ENCODE assay signal across 8 cellular contexts in the genomic region with DNA sequence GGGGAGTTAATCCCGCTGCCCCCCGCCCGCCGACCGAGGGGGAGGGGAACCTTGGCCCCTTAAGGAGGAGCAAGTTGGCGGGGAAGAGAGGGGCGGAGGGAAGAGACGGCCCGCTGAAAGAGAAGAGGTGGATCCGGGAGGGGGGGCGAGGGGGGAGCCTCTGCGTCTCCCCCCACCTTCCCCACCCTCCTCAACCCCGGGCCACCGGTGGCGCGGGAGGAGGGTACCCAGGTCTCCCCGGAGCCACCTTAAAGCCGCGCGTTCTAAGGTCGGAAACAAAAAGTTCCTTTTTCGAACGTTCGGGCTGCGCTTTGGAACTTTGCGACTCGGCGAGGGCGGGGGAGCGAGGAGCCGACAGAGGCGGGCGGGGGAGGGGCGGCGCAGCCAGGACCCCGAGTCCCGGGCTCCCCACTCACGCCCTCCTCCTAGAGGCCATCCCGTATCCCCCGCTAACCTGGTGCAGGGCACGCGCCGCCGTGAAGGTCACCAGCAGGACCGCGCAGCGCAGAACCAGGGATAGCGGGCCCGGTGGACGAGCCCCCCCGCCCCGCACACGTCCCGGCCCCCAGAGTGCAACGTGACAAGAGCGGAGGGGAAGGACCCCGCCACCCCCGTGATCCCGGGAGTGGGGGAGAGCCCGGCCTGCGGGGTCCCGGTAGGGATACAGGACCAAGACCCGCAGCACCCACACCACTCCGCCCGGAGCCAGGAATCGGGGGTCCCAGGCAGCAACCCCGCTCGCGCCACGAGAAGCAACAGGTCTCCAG. TPM values are rescaled to one million over a fixed set of nuclear protein-coding genes. Genes with fewer than 3 reads are reported as not detected.
A peak's percentile ranks its signal among the peaks of the same experiment; 100 is the strongest.
DNase-seq lines count a peak whose midpoint lies in the region; ATAC-seq and TF ChIP-seq lines count a peak whose summit lies in the region.

No MANE protein-coding gene starts in this region.

- no peak overlapping the region for H2AFZ ChIP-seq in neural progenitor cell (replicated peaks)

- H3K4me1 Mint-ChIP-seq in neural progenitor cell, result peaks cover 30% of the 10 kb centered on the region

- H3K9me3 ChIP-seq in Panc1 (ENCODE audit: control insufficient read depth, insufficient read depth, low read depth, low read length), result no peaks in the 10 kb centered on the region
- no peaks in the 10 kb centered on the region for H3K9me3 ChIP-seq in neural progenitor cell (ENCODE audit: low read depth)
- no peaks in the 10 kb centered on the region for H3K9me3 ChIP-seq in stomach smooth muscle (ENCODE audit: control insufficient read depth in 2 of 2, low read length in 2 of 2)

- POLR2A ChIA-PET in Panc1 (lab: Charles Lee), result no interaction called here

- H3K27me3 ChIP-seq in Panc1 (ENCODE audit: control insufficient read depth, insufficient read depth, low read length) (no peaks in the 10 kb centered on the region), neural progenitor cell (no peaks in the 10 kb centered on the region), stomach smooth muscle (ENCODE audit: control insufficient read depth in 1 of 2, insufficient read depth in 2 of 2, low read length in 2 of 2) (no peaks in the 10 kb centered on the region)

- H3K36me3 ChIP-seq in Panc1 (ENCODE audit: control insufficient read depth, insufficient read depth, low read length) (no peaks in the 10 kb centered on the region; the same call in 1 of the 2 replicates), neural progenitor cell (no peaks in the 10 kb centered on the region), stomach smooth muscle (ENCODE audit: control insufficient read depth in 2 of 2, insufficient read depth in 2 of 2, low read length in 2 of 2) (peaks cover 4 to 5% of the 10 kb centered on the region in 2 donors)

- peak overlapping the region; percentile 87 for H3K4me2 ChIP-seq in neural progenitor cell

- peak; percentile 62 for DNase-seq in EH (ENCODE audit: low read depth)
- no peak for DNase-seq in Panc1 (ENCODE audit: low read depth, low spot score)
- DNase-seq in activated T-helper 9 cell treated with anti-CD3 and anti-CD28 coated beads, Interleukin-2, amount 50 U/mL, for 16 hours (ENCODE audit: low read depth), result peak; percentile 67
- DNase-seq in foreskin fibroblast, result peak in 1 of 2 donors; percentile 76
- peak; percentile 94 for DNase-seq in neural progenitor cell (ENCODE audit: low spot score)
- no peak for DNase-seq in NCI-H446 treated with DMSO at 0.1 percent for 48 hours (lab: John Stamatoyannopoulos, UW)

- TSS peak; percentile 79 for BruUV-seq in Panc1 (replicated peaks; lab: Mats Ljungman, UMichigan)

- H3K27ac ChIP-seq in Panc1 (ENCODE audit: low read length) (peak overlapping the region; percentile 70), neural progenitor cell (peak overlapping the region; percentile 86), stomach smooth muscle (ENCODE audit: low read length) (peak overlapping the region; percentile 98)

- no peaks in the 10 kb centered on the region for H3K9me3 Mint-ChIP-seq in neural progenitor cell

- peaks cover 2% of the 10 kb centered on the region for H3K36me3 Mint-ChIP-seq in neural progenitor cell

- H3K27me3 Mint-ChIP-seq in neural progenitor cell (ENCODE audit: insufficient read depth, low read depth), result peaks cover 18% of the 10 kb centered on the region

- in situ Hi-C loops in Panc1 (cut with HindIII; ENCODE audit: low pct_unique_long_range_greater_than_20kb, low sequenced_read_pairs), result no loop called here

- peaks cover 43% of the 10 kb centered on the region for H4K20me1 ChIP-seq in neural progenitor cell (ENCODE audit: low read depth)

- peak overlapping the region; percentile 84 for H3K4me3 Mint-ChIP-seq in neural progenitor cell

- H3K9ac ChIP-seq in neural progenitor cell, result peak overlapping the region; percentile 70
- H3K9ac ChIP-seq in stomach smooth muscle (ENCODE audit: low read length in 2 of 2), result peak overlapping the region; percentile 98 to 99

- H3K79me2 ChIP-seq in neural progenitor cell (ENCODE audit: low read depth), result peaks cover 58% of the 10 kb centered on the region

- CTCF ChIA-PET in Panc1 (lab: Charles Lee), result no interaction called here

- TF ChIP-seq CTCF in Panc1 (IDR thresholded peaks at IDR 0.05) (no peak), foreskin fibroblast (IDR thresholded peaks at IDR 0.05; ENCODE audit: low read depth, low read length) (no peak), neural progenitor cell (IDR thresholded peaks at IDR 0.05) (peak; percentile 13)

- H3K4me1 ChIP-seq in Panc1 (ENCODE audit: control insufficient read depth, insufficient read depth, low read length) (peaks cover 24% of the 10 kb centered on the region), neural progenitor cell (peaks cover 34% of the 10 kb centered on the region), stomach smooth muscle (ENCODE audit: control insufficient read depth, insufficient read depth, low read length) (peaks cover 51% of the 10 kb centered on the region)

- H3K4me3 ChIP-seq in Panc1 (ENCODE audit: low read depth in 2 of 2, low read length in 2 of 2) (peak overlapping the region; percentile 72 to 82), foreskin fibroblast (ENCODE audit: low read depth in 1 of 2, low read length in 2 of 2) (peak overlapping the region; percentile 86 to 90), neural progenitor cell (peak overlapping the region; percentile 93), stomach smooth muscle (ENCODE audit: low read length in 2 of 2) (peak overlapping the region; percentile 90 to 91)

- H3F3A ChIP-seq in neural progenitor cell (ENCODE audit: low read depth), result peaks cover 42% of the 10 kb centered on the region

- no peak overlapping the region for H3K27ac Mint-ChIP-seq in neural progenitor cell

- ATAC-seq in HG02852 (IDR thresholded peaks at IDR 0.05; ENCODE audit: unreplicated experiment) (peak; percentile 31), Panc1 (peak; percentile 46)

- intact Hi-C loops in Panc1 (cut with micrococcal nuclease; ENCODE audit: unreplicated experiment), result no loop called here

RNA-seq across cellular contexts. Expression of a gene that starts 0.7 kb away (rescaled TPM):
- total RNA-seq in Panc1 (2021; ENCODE audit: unreplicated experiment), result 85.7 TPM
- polyA plus RNA-seq in Panc1 (2012; ENCODE audit: insufficient read length), result 70.6 TPM
- total RNA-seq in neural progenitor cell (ENCODE audit: low replicate concordance), result 43.1 and 94.8 TPM in 2 replicates

RNA-seq across cellular contexts. Expression of a gene that starts 11.9 kb away (rescaled TPM):
- total RNA-seq in Panc1 (2021; ENCODE audit: unreplicated experiment) (46.0 TPM), neural progenitor cell (ENCODE audit: low replicate concordance) (22.5 and 41.3 TPM in 2 replicates)
- polyA plus RNA-seq in Panc1 (2012; ENCODE audit: insufficient read length), result 65.7 TPM

RNA-seq across cellular contexts. Expression of a gene that starts 14.8 kb away (rescaled TPM):
- total RNA-seq in Panc1 (2021; ENCODE audit: unreplicated experiment), result 67.4 TPM
- 49.9 TPM for polyA plus RNA-seq in Panc1 (2012; ENCODE audit: insufficient read length)
- 5.2 and 28.1 TPM in 2 replicates for total RNA-seq in neural progenitor cell (ENCODE audit: low replicate concordance)

RNA-seq across cellular contexts. Expression of a gene that starts 34.2 kb away (rescaled TPM):
- 10.5 TPM for total RNA-seq in Panc1 (2021; ENCODE audit: unreplicated experiment)
- polyA plus RNA-seq in Panc1 (2012; ENCODE audit: insufficient read length), result 8.4 TPM
- 6.5 and 13.0 TPM in 2 replicates for total RNA-seq in neural progenitor cell (ENCODE audit: low replicate concordance)

RNA-seq across cellular contexts. Expression of a gene that starts 36.8 kb away (rescaled TPM):
- total RNA-seq in Panc1 (2021; ENCODE audit: unreplicated experiment) (13.2 TPM), neural progenitor cell (ENCODE audit: low replicate concordance) (19.8 and 54.2 TPM in 2 replicates)
- 18.1 TPM for polyA plus RNA-seq in Panc1 (2012; ENCODE audit: insufficient read length)

Comparison
In these comparisons a context has a peak if more than half of its experiments do, and no peak if none do; other contexts are left out.
1. DNase-seq: peak in EH (single experiment), activated T-helper 9 cell treated with anti-CD3 and anti-CD28 coated beads, Interleukin-2, amount 50 U/mL, for 16 hours (single experiment) and neural progenitor cell (single experiment); none in Panc1 (single experiment) and NCI-H446 treated with DMSO at 0.1 percent for 48 hours (single experiment).
2. Peak in every context shown above with its lines, with median percentiles within 50 percentile points of each other: H3K27ac ChIP-seq and H3K4me3 ChIP-seq.